15 cellular contexts compared by ENCODE assay signal in the genomic region with DNA sequence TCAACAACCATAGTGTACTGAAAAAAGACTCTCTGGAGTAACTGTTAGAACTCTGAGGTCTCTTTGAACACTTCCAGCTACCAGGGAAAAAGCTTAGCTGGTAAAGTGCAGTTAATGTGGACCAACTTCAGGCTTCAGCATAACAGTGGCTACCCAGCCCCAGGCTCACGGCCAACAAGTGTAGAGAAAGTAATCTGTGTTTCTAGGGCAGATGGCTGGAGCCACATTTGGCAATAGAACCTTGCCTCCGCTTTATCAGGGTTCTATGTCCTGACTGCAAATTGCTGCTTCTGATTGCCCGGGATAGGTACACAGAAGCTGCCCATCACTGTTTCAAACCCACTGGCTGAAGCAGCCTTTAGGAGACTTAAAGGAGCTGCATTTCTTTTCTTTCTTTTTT.
"Had no signal": no experiment of that assay in that cellular context is flagged by ENCODE, and none has a peak within 500 bp of the region (broad histone marks: within the 10 kb centered on the region; RNA-seq: fewer than 3 reads in every experiment).

No MANE protein-coding gene starts in this region.

- H3K9me3 Mint-ChIP-seq: activated T-helper 1 cell treated with anti-CD3 and anti-CD28 coated beads, Interleukin-12 subunit alpha, Interleukin-12 subunit beta, Interleukin-2, Interleukin-4 antibody, amounts not matched to agents 30 ng/mL and 10 ng/mL and 1 ng/mL, durations not matched to agents 14 hours and 24 hours and 36 hours; effector memory CD8-positive, alpha-beta T cell; natural killer cell had no signal

- H3K4me3 Mint-ChIP-seq: activated CD8-positive, alpha-beta T cell treated with anti-CD3 and anti-CD28 coated beads, Interleukin-2, amount 10 ng/mL, durations not matched to agents 7 days and 5 days; activated T-helper 1 cell treated with anti-CD3 and anti-CD28 coated beads, Interleukin-12 subunit alpha, Interleukin-12 subunit beta, Interleukin-2, Interleukin-4 antibody, amounts not matched to agents 30 ng/mL and 10 ng/mL and 1 ng/mL, durations not matched to agents 14 hours and 24 hours and 36 hours; effector memory CD8-positive, alpha-beta T cell; natural killer cell; T-cell had no signal

- H3K4me1 ChIP-seq: tibial artery, uterus had no signal

- H3K27ac ChIP-seq: tibial artery, uterus, VCaP had no signal

- H3K9me3 ChIP-seq: mucosa of descending colon, tibial artery, uterus had no signal

- H3K4me3 ChIP-seq: lung, mucosa of descending colon, tibial artery, uterus had no signal

- ATAC-seq: activated CD8-positive, alpha-beta T cell treated with anti-CD3 and anti-CD28 coated beads, Interleukin-2, amount 10 ng/mL, durations not matched to agents 7 days and 5 days; effector memory CD8-positive, alpha-beta T cell; mucosa of descending colon; natural killer cell; T-cell had no signal

- H3K4me1 Mint-ChIP-seq: natural killer cell, T-cell had no signal

- H3K36me3 ChIP-seq: tibial artery, uterus had no signal

- H3K27me3 ChIP-seq: uterus had no signal

- H3K27ac Mint-ChIP-seq: activated CD8-positive, alpha-beta T cell treated with anti-CD3 and anti-CD28 coated beads, Interleukin-2, amount 10 ng/mL, durations not matched to agents 7 days and 5 days; activated T-helper 1 cell treated with anti-CD3 and anti-CD28 coated beads, Interleukin-12 subunit alpha, Interleukin-12 subunit beta, Interleukin-2, Interleukin-4 antibody, amounts not matched to agents 30 ng/mL and 10 ng/mL and 1 ng/mL, durations not matched to agents 14 hours and 24 hours and 36 hours; effector memory CD8-positive, alpha-beta T cell; natural killer cell; T-cell had no signal

- DNase-seq: activated CD4-positive, alpha-beta T cell treated with anti-CD3 and anti-CD28 coated beads for 48 hours; activated CD8-positive, alpha-beta T cell treated with anti-CD3 and anti-CD28 coated beads, Interleukin-2, amount 10 ng/mL, durations not matched to agents 7 days and 5 days; activated naive CD4-positive, alpha-beta T cell; central memory CD4-positive, alpha-beta T cell; effector memory CD8-positive, alpha-beta T cell; mucosa of descending colon; natural killer cell; occipital lobe; T-cell; T1000; tibial artery; uterus had no signal

- H3K36me3 Mint-ChIP-seq: natural killer cell, T-cell had no signal
